Comparison of ENCODE assay signal across 8 cellular contexts in genomic region chr1:154607084-154607747, GRCh38. TPM values are rescaled to one million over a fixed set of nuclear protein-coding genes. Genes with fewer than 3 reads are reported as not detected.
A peak's percentile ranks its signal among the peaks of the same experiment; 100 is the strongest.
DNase-seq lines count a peak whose midpoint lies in the region; ATAC-seq and TF ChIP-seq lines count a peak whose summit lies in the region.

No MANE protein-coding gene starts in this region.

- ATAC-seq in GM18505 (IDR thresholded peaks at IDR 0.05; ENCODE audit: unreplicated experiment): peak; percentile 9
- ATAC-seq in activated naive CD8-positive, alpha-beta T cell treated with anti-CD3 and anti-CD28 coated beads, Interleukin-2, amount 10 ng/mL, durations not matched to agents 7 days and 5 days (ENCODE audit: low read depth): no peak
- peak; percentile 3 for ATAC-seq in sciatic nerve

- CTCF ChIA-PET in AG04450 (lab: Charles Lee): interaction anchor here (1.3 kb wide), 1 partner anchor 47 kb away, joined by 4 read pairs; no protein-coding TSS in a partner anchor

- H3K27ac ChIP-seq in AG04450 (ENCODE audit: low read depth, low read length) (peak overlapping the region; percentile 90), MM.1S (ENCODE audit: low read length) (peak overlapping the region; percentile 75), right atrium auricular region (peak overlapping the region; percentile 97)

- H3K27me3 ChIP-seq in AG04450 (ENCODE audit: control insufficient read depth, insufficient read depth, low read length): no peaks in the 10 kb centered on the region
- no peaks in the 10 kb centered on the region for H3K27me3 ChIP-seq in MM.1S (replicated peaks; ENCODE audit: insufficient read depth, low read length)
- H3K27me3 ChIP-seq in right atrium auricular region: no peaks in the 10 kb centered on the region

- H4K20me1 ChIP-seq in MM.1S (ENCODE audit: insufficient read depth, low read length): peaks cover 34% of the 10 kb centered on the region

- no peaks in the 10 kb centered on the region for H3K9me2 ChIP-seq in MM.1S (replicated peaks; ENCODE audit: insufficient read depth, low read length)

- no peak for DNase-seq in AG04450 (ENCODE audit: low read depth, low spot score)
- peak; percentile 35 for DNase-seq in MM.1S
- peak; percentile 53 for DNase-seq in activated naive CD8-positive, alpha-beta T cell treated with anti-CD3 and anti-CD28 coated beads, Interleukin-2, amount 10 ng/mL, durations not matched to agents 7 days and 5 days
- no peak for DNase-seq in right atrium auricular region (ENCODE audit: low spot score)
- DNase-seq in sciatic nerve (ENCODE audit: low spot score): no peak
- DNase-seq in activated CD4-positive, CD25-positive, alpha-beta regulatory T cell treated with anti-CD3 and anti-CD28 coated beads, Interleukin-2, amount 50 U/mL, for 72 hours: no peak
- no peak for DNase-seq in H4 (ENCODE audit: low spot score)

- TF ChIP-seq CTCF in AG04450 (IDR thresholded peaks at IDR 0.05; ENCODE audit: low read depth, low read length) (no peak), MM.1S (IDR thresholded peaks at IDR 0.05; ENCODE audit: low read length) (no peak), right atrium auricular region (IDR thresholded peaks at IDR 0.05) (no peak)

- peak overlapping the region; percentile 63 for H2AFZ ChIP-seq in MM.1S (ENCODE audit: low read length)

- H3K4me3 Mint-ChIP-seq in activated naive CD8-positive, alpha-beta T cell treated with anti-CD3 and anti-CD28 coated beads, Interleukin-2, amount 10 ng/mL, durations not matched to agents 7 days and 5 days: peak overlapping the region; percentile 98

- peaks cover 64% of the 10 kb centered on the region for H3K4me1 Mint-ChIP-seq in activated naive CD8-positive, alpha-beta T cell treated with anti-CD3 and anti-CD28 coated beads, Interleukin-2, amount 10 ng/mL, durations not matched to agents 7 days and 5 days

- no peaks in the 10 kb centered on the region for H3K9me3 Mint-ChIP-seq in activated naive CD8-positive, alpha-beta T cell treated with anti-CD3 and anti-CD28 coated beads, Interleukin-2, amount 10 ng/mL, durations not matched to agents 7 days and 5 days

- peaks cover 26% of the 10 kb centered on the region for H3F3A ChIP-seq in MM.1S (ENCODE audit: insufficient read depth, low read length)

- H3K27me3 Mint-ChIP-seq in activated naive CD8-positive, alpha-beta T cell treated with anti-CD3 and anti-CD28 coated beads, Interleukin-2, amount 10 ng/mL, durations not matched to agents 7 days and 5 days: no peaks in the 10 kb centered on the region

- peak overlapping the region; percentile 100 for H3K27ac Mint-ChIP-seq in activated naive CD8-positive, alpha-beta T cell treated with anti-CD3 and anti-CD28 coated beads, Interleukin-2, amount 10 ng/mL, durations not matched to agents 7 days and 5 days

- H3K4me2 ChIP-seq in MM.1S (ENCODE audit: low read depth, low read length): peak overlapping the region; percentile 84

- H3K4me1 ChIP-seq in MM.1S (ENCODE audit: low read length): peaks cover 24% of the 10 kb centered on the region
- H3K4me1 ChIP-seq in right atrium auricular region: peaks cover 0 to 62% of the 10 kb centered on the region in 2 donors

- POLR2A ChIA-PET in AG04450 (lab: Yijun Ruan, JAX): no interaction called here
- POLR2A ChIA-PET in activated naive CD8-positive, alpha-beta T cell treated with anti-CD3 and anti-CD28 coated beads, Interleukin-2, amount 10 ng/mL, durations not matched to agents 7 days and 5 days (lab: Charles Lee): interaction anchor here (0.6 to 8.2 kb wide), 4 partner anchors 12 to 348 kb away, joined by 3 to 89 read pairs (median 4); no protein-coding TSS in a partner anchor

- H3K9ac ChIP-seq in MM.1S (ENCODE audit: low read length): peak overlapping the region; percentile 93

- H3K4me3 ChIP-seq in AG04450 (ENCODE audit: low read depth, low read length) (peak overlapping the region; percentile 93), MM.1S (ENCODE audit: low read length) (peak overlapping the region; percentile 82), right atrium auricular region (peak overlapping the region; percentile 90 to 91)

- intact Hi-C loops in sciatic nerve (cut with DNase I): no loop called here

- H3K79me2 ChIP-seq in MM.1S (ENCODE audit: low read length): peaks cover 84% of the 10 kb centered on the region

- TF ChIP-seq POLR2A in GM18505 (IDR thresholded peaks at IDR 0.05; ENCODE audit: borderline replicate concordance, extremely low read depth, insufficient read depth, insufficient read length): no peak

- peaks cover 31% of the 10 kb centered on the region for H3K36me3 Mint-ChIP-seq in activated naive CD8-positive, alpha-beta T cell treated with anti-CD3 and anti-CD28 coated beads, Interleukin-2, amount 10 ng/mL, durations not matched to agents 7 days and 5 days

- no peaks in the 10 kb centered on the region for H3K9me3 ChIP-seq in AG04450 (ENCODE audit: control insufficient read depth, insufficient read depth, low read length)
- H3K9me3 ChIP-seq in MM.1S (replicated peaks; ENCODE audit: insufficient read depth, low read length): no peaks in the 10 kb centered on the region
- no peaks in the 10 kb centered on the region for H3K9me3 ChIP-seq in right atrium auricular region

- H3K36me3 ChIP-seq in MM.1S (replicated peaks; ENCODE audit: insufficient read depth, low read length) (no peaks in the 10 kb centered on the region; the same call in 1 of the 2 replicates), right atrium auricular region (peaks cover under 1% of the 10 kb centered on the region)

RNA-seq across cellular contexts. Expression of gene ADAR, which starts 0.8 kb away (rescaled TPM):
- 159 and 203 TPM in 2 replicates for polyA plus RNA-seq in AG04450 (2011; rRNA removed)
- 327 and 358 TPM in 2 replicates for polyA minus RNA-seq in AG04450 (2011; rRNA and poly(A)+ RNA removed)
- 100 to 1,000 TPM; 325 to 338 TPM for total RNA-seq in activated naive CD8-positive, alpha-beta T cell treated with anti-CD3 and anti-CD28 coated beads, Interleukin-2, amount 10 ng/mL, durations not matched to agents 7 days and 5 days
- total RNA-seq in right atrium auricular region (10 to 100 TPM; 39.3 to 51.9 TPM), sciatic nerve (139 TPM)
- 110 and 120 TPM in 2 replicates for total RNA-seq in H4 (2014; rRNA removed; shearing (Covaris generic))

RNA-seq across cellular contexts. Expression of gene CHRNB2, which starts 39.6 kb away (rescaled TPM):
- polyA plus RNA-seq in AG04450 (2011; rRNA removed): 0.06 TPM in 1 of 2 replicates, not detected in the other
- 0.04 and 0.18 TPM in 2 replicates for polyA minus RNA-seq in AG04450 (2011; rRNA and poly(A)+ RNA removed)
- not detected for total RNA-seq in activated naive CD8-positive, alpha-beta T cell treated with anti-CD3 and anti-CD28 coated beads, Interleukin-2, amount 10 ng/mL, durations not matched to agents 7 days and 5 days
- total RNA-seq in right atrium auricular region (under 1 TPM in 1 of 2 donors, not detected in 1; 0.24 TPM), sciatic nerve (0.18 TPM)
- total RNA-seq in H4 (2014; rRNA removed; shearing (Covaris generic)): not detected in 2 replicates

RNA-seq across cellular contexts. Expression of gene UBE2Q1, which starts 48.8 kb away (rescaled TPM):
- 16.9 and 17.6 TPM in 2 replicates for polyA plus RNA-seq in AG04450 (2011; rRNA removed)
- 12.8 and 13.1 TPM in 2 replicates for polyA minus RNA-seq in AG04450 (2011; rRNA and poly(A)+ RNA removed)
- total RNA-seq in activated naive CD8-positive, alpha-beta T cell treated with anti-CD3 and anti-CD28 coated beads, Interleukin-2, amount 10 ng/mL, durations not matched to agents 7 days and 5 days: 100 to 1,000 TPM; 106 to 107 TPM
- 10 to 100 TPM; 18.5 to 26.3 TPM for total RNA-seq in right atrium auricular region
- total RNA-seq in sciatic nerve: 67.4 TPM
- total RNA-seq in H4 (2014; rRNA removed; shearing (Covaris generic)): 34.9 and 35.7 TPM in 2 replicates

Comparison
In these comparisons a context has a peak if more than half of its experiments do, and no peak if none do; other contexts are left out.
1. DNase-seq: peak in MM.1S (single experiment) and activated naive CD8-positive, alpha-beta T cell treated with anti-CD3 and anti-CD28 coated beads, Interleukin-2, amount 10 ng/mL, durations not matched to agents 7 days and 5 days (single experiment); none in AG04450 (single experiment), right atrium auricular region (single experiment), sciatic nerve (single experiment), activated CD4-positive, CD25-positive, alpha-beta regulatory T cell treated with anti-CD3 and anti-CD28 coated beads, Interleukin-2, amount 50 U/mL, for 72 hours (single experiment) and H4 (single experiment).
2. Peak in every context shown above with its lines, with median percentiles within 50 percentile points of each other: H3K27ac ChIP-seq and H3K4me3 ChIP-seq.